Comparison of ENCODE assay signal across 8 cellular contexts in the genomic region with DNA sequence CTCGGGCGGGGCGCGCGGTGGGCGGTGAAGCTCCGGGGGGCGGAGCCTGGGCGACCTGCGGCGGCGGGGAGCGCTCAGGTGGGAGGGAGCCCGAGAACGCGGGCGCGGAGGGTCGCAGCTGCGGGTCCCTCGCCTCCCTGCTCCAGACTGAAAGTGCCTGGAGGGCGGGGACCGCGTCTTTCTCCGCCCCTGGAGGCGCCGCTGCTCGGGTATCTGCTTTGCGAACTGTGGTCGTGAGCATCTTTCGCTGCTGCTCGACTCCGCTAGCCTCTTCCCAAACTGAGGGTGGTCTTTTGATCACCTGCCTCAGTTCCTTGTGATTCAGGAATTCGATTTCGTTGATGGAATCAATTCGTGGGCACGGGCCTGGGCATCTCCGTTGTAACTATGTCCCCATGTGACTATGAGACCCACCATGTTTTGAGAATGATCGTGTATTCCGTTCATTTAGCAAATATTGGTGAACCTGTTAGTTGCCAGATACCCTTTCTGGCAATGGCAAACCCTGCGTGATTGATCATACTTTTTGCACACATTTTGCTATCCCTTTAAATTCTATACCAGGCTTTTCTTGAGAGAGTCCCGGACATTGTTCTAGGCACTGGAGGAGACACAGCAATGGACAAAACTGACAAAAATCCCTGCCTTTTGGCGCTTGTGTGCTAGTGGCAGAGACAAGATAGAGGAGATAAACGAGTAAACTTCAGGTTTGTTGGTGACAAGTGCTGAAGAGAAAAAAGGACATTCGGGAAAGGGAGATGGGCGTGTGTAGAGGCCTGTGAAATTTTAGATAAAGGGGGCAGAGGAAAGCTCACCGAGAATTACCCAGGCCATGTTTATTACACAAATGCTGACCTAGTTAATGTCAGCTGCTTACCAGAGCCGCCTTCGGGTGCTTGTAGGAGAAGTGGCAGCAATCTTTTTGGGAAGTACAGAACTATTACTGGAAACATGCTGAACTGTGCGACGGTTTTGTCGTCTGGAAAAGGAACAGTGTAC. TPM values are rescaled to one million over a fixed set of nuclear protein-coding genes. Genes with fewer than 3 reads are reported as not detected.
DNase-seq lines count a peak whose midpoint lies in the region; ATAC-seq and TF ChIP-seq lines count a peak whose summit lies in the region.

No MANE protein-coding gene starts in this region.

- H3K4me3 ChIP-seq in AG09309 (ENCODE audit: control insufficient read depth, low read depth, low read length) (peak overlapping the region; percentile 66), endocrine pancreas (ENCODE audit: control insufficient read depth, insufficient read depth, low read length) (peak overlapping the region; percentile 92), mesodermal cell (ENCODE audit: extremely low read depth, insufficient read depth, low read length, poor library complexity, severe bottlenecking) (peak overlapping the region; percentile 99)

- ATAC-seq in GM18873 (IDR thresholded peaks at IDR 0.05; ENCODE audit: low FRiP score, unreplicated experiment) (peak; percentile 39), HG03108 (IDR thresholded peaks at IDR 0.05; ENCODE audit: unreplicated experiment) (peak; percentile 43)

- H3K36me3 ChIP-seq in endocrine pancreas (ENCODE audit: control insufficient read depth, insufficient read depth, low read length) (no peaks in the 10 kb centered on the region), mesodermal cell (ENCODE audit: control insufficient read depth, insufficient read depth, low read length) (peaks cover 51% of the 10 kb centered on the region)

- H3K4me1 ChIP-seq in endocrine pancreas (ENCODE audit: control insufficient read depth, insufficient read depth, low read length) (peaks cover 14% of the 10 kb centered on the region), mesodermal cell (ENCODE audit: control insufficient read depth, insufficient read depth, low read length, poor library complexity, severe bottlenecking) (peaks cover 18% of the 10 kb centered on the region)

- 10 to 12% methylated on average over 50 to 51 of the region's 52 CpGs for WGBS in mesodermal cell (ENCODE audit: insufficient coverage in 2 of 2), 2 experiments

- H3K9me3 ChIP-seq in endocrine pancreas (ENCODE audit: control insufficient read depth, low read length) (no peaks in the 10 kb centered on the region), mesodermal cell (ENCODE audit: control insufficient read depth, low read length) (no peaks in the 10 kb centered on the region)

- H3K27ac ChIP-seq in mesodermal cell (ENCODE audit: low read depth, low read length, severe bottlenecking) = peak overlapping the region; percentile 100

- no peaks in the 10 kb centered on the region for H3K27me3 ChIP-seq in endocrine pancreas (ENCODE audit: control insufficient read depth, insufficient read depth, low read length)

- DNase-seq in AG09309 (ENCODE audit: low read depth) = no peak
- peak; percentile 34 to 88 for DNase-seq in NCI-H526 (lab: John Stamatoyannopoulos, UW)
- DNase-seq in activated CD8-positive, alpha-beta memory T cell treated with anti-CD3 and anti-CD28 coated beads for 24 hours = peak; percentile 90
- DNase-seq in stimulated activated CD8-positive, alpha-beta memory T cell treated with anti-CD3 and anti-CD28 coated beads, Interleukin-15, amount 100 ng/mL, for 48 hours (ENCODE audit: low read depth in 2 of 2) = peak; percentile 65 to 69

- peak overlapping the region; percentile 67 for H3K9ac ChIP-seq in endocrine pancreas (ENCODE audit: control insufficient read depth, insufficient read depth, low read length)

- TF ChIP-seq CTCF in AG09309 (IDR thresholded peaks at IDR 0.05; ENCODE audit: control insufficient read depth, insufficient read depth, low read depth, low read length, missing control alignments) = no peak

RNA-seq across cellular contexts. Expression of gene UTP18, which starts 0.9 kb away (rescaled TPM):
- polyA plus RNA-seq in mesodermal cell (2013, experiment 1 of 2) = 42.9 TPM
- 42.9 TPM for polyA plus RNA-seq in mesodermal cell (2013, experiment 2 of 2)

RNA-seq across cellular contexts. Expression of gene MBTD1, which starts 1.4 kb away (rescaled TPM):
- polyA plus RNA-seq in mesodermal cell (2013, experiment 1 of 2) = 23.4 TPM
- 25.1 TPM for polyA plus RNA-seq in mesodermal cell (2013, experiment 2 of 2)
